10 cellular contexts compared by ENCODE assay signal in genomic region chr12:12482150-12482761, GRCh38.
DNase-seq lines count a peak whose midpoint lies in the region; ATAC-seq and TF ChIP-seq lines count a peak whose summit lies in the region.
"Had no signal": no experiment of that assay in that cellular context is flagged by ENCODE, and none has a peak within 500 bp of the region (broad histone marks: within the 10 kb centered on the region; RNA-seq: fewer than 3 reads in every experiment).

No MANE protein-coding gene starts in this region.

- POLR2A ChIA-PET in CD4-positive, alpha-beta memory T cell (lab: Charles Lee; ENCODE audit: partially characterized antibody) = interaction anchor here (0.6 to 39.3 kb wide), 42 partner anchors 8 to 255 kb away, joined by 3 to 970 read pairs (median 6); partner anchors contain the start of genes BORCS5, CDKN1B, CREBL2 and DUSP16

- H3K27me3 Mint-ChIP-seq in CD4-positive, alpha-beta memory T cell = no peaks in the 10 kb centered on the region
- no peaks in the 10 kb centered on the region for H3K27me3 Mint-ChIP-seq in activated naive CD8-positive, alpha-beta T cell treated with anti-CD3 and anti-CD28 coated beads, Interleukin-2, amount 50 U/mL, for 24 hours
- H3K27me3 Mint-ChIP-seq in mesothelial cell of epicardium (ENCODE audit: low read depth) = no peaks in the 10 kb centered on the region

- peaks cover 38 to 85% (median 57%) of the 10 kb centered on the region in 4 donors for H3K4me1 Mint-ChIP-seq in CD4-positive, alpha-beta memory T cell
- peaks cover 84% of the 10 kb centered on the region for H3K4me1 Mint-ChIP-seq in activated naive CD8-positive, alpha-beta T cell treated with anti-CD3 and anti-CD28 coated beads, Interleukin-2, amount 50 U/mL, for 24 hours
- no peaks in the 10 kb centered on the region for H3K4me1 Mint-ChIP-seq in mesothelial cell of epicardium

- peaks cover 46 to 52% of the 10 kb centered on the region in 2 donors for H3K36me3 Mint-ChIP-seq in CD4-positive, alpha-beta memory T cell
- peaks cover 54% of the 10 kb centered on the region for H3K36me3 Mint-ChIP-seq in activated naive CD8-positive, alpha-beta T cell treated with anti-CD3 and anti-CD28 coated beads, Interleukin-2, amount 50 U/mL, for 24 hours (ENCODE audit: low read depth)
- H3K36me3 Mint-ChIP-seq in mesothelial cell of epicardium = peaks cover 38% of the 10 kb centered on the region

- peak overlapping the region; percentile 27 to 54 for H3K4me3 ChIP-seq in CD4-positive, alpha-beta memory T cell (ENCODE audit: low read length in 2 of 2)
- no peak overlapping the region for H3K4me3 ChIP-seq in neutrophil (ENCODE audit: low read depth in 1 of 2, low read length in 1 of 2)
- H3K4me3 ChIP-seq: SK-N-MC had no signal

- peaks cover 0 to 2% (median 0%) of the 10 kb centered on the region in 8 donors for H3K9me3 Mint-ChIP-seq in CD4-positive, alpha-beta memory T cell
- no peaks in the 10 kb centered on the region for H3K9me3 Mint-ChIP-seq in activated naive CD8-positive, alpha-beta T cell treated with anti-CD3 and anti-CD28 coated beads, Interleukin-2, amount 50 U/mL, for 24 hours
- no peaks in the 10 kb centered on the region for H3K9me3 Mint-ChIP-seq in mesothelial cell of epicardium

- TF ChIP-seq CTCF in neutrophil (IDR thresholded peaks at IDR 0.05) (no peak), mesothelial cell of epicardium (IDR thresholded peaks at IDR 0.05; ENCODE audit: unreplicated experiment) (no peak)

- no peaks in the 10 kb centered on the region for H3K9me3 ChIP-seq in CD4-positive, alpha-beta memory T cell (ENCODE audit: control insufficient read depth in 1 of 2, low read length in 2 of 2)
- no peaks in the 10 kb centered on the region for H3K9me3 ChIP-seq in neutrophil

- H3K27ac ChIP-seq in CD4-positive, alpha-beta memory T cell (ENCODE audit: low read depth, low read length) = peak overlapping the region; percentile 88
- peak overlapping the region; percentile 77 for H3K27ac ChIP-seq in neutrophil
- H3K27ac ChIP-seq: C4-2B, SK-N-MC had no signal

- peaks cover 65% of the 10 kb centered on the region for H3K4me1 ChIP-seq in CD4-positive, alpha-beta memory T cell (ENCODE audit: insufficient read depth, low read length)
- H3K4me1 ChIP-seq in neutrophil (ENCODE audit: control insufficient read depth in 1 of 2, insufficient read depth in 1 of 2, low read depth in 1 of 2, low read length in 1 of 2) = peaks cover 24 to 32% of the 10 kb centered on the region in 2 experiments

- peak overlapping the region; percentile 88 to 100 (median 97) for H3K27ac Mint-ChIP-seq in CD4-positive, alpha-beta memory T cell
- peak overlapping the region; percentile 98 for H3K27ac Mint-ChIP-seq in activated naive CD8-positive, alpha-beta T cell treated with anti-CD3 and anti-CD28 coated beads, Interleukin-2, amount 50 U/mL, for 24 hours
- H3K27ac Mint-ChIP-seq in mesothelial cell of epicardium = no peak overlapping the region

- H3K27me3 ChIP-seq in CD4-positive, alpha-beta memory T cell (ENCODE audit: insufficient read depth, low read length) = no peaks in the 10 kb centered on the region
- no peaks in the 10 kb centered on the region for H3K27me3 ChIP-seq in neutrophil

- DNase-seq in CD4-positive, alpha-beta memory T cell = peak; percentile 78 to 93 (median 89)
- DNase-seq in T follicular helper cell (ENCODE audit: low read depth) (peak; percentile 40), NCI-H1105 (lab: John Stamatoyannopoulos, UW) (no peak), mesothelial cell of epicardium (ENCODE audit: low spot score in 2 of 2, unreplicated experiment in 2 of 2) (no peak), UCSD-AML1 (lab: John Stamatoyannopoulos, UW; ENCODE audit: unreplicated experiment) (no peak)
- DNase-seq in activated naive CD8-positive, alpha-beta T cell treated with anti-CD3 and anti-CD28 coated beads, Interleukin-2, amount 50 U/mL, for 24 hours = no peak

- CTCF ChIA-PET in CD4-positive, alpha-beta memory T cell (lab: Charles Lee; ENCODE audit: partially characterized antibody) = interaction anchor here (0.6 to 5.0 kb wide), 15 partner anchors 11 to 255 kb away, joined by 3 to 41 read pairs (median 4); partner anchors contain the start of gene DUSP16

- intact Hi-C loops in CD4-positive, alpha-beta memory T cell (cut with micrococcal nuclease) = loop anchor here (1.0 to 5.0 kb wide), 10 partner anchors 16 to 245 kb away; partner anchors contain the start of genes CREBL2 and GPR19

- H3K36me3 ChIP-seq in CD4-positive, alpha-beta memory T cell (ENCODE audit: insufficient read depth, low read length) = peaks cover 26% of the 10 kb centered on the region
- peaks cover 40% of the 10 kb centered on the region for H3K36me3 ChIP-seq in neutrophil

- ATAC-seq in activated naive CD8-positive, alpha-beta T cell treated with anti-CD3 and anti-CD28 coated beads, Interleukin-2, amount 50 U/mL, for 24 hours = peak; percentile 33
- ATAC-seq in HG02798 (IDR thresholded peaks at IDR 0.05; ENCODE audit: poor library complexity, unreplicated experiment) = no peak

- H3K4me3 Mint-ChIP-seq in CD4-positive, alpha-beta memory T cell = peak overlapping the region; percentile 68 to 91 (median 84)
- H3K4me3 Mint-ChIP-seq in activated naive CD8-positive, alpha-beta T cell treated with anti-CD3 and anti-CD28 coated beads, Interleukin-2, amount 50 U/mL, for 24 hours = peak overlapping the region; percentile 77
- no peak overlapping the region for H3K4me3 Mint-ChIP-seq in mesothelial cell of epicardium

Comparison
In these comparisons a context has a peak if more than half of its experiments do, and no peak if none do; other contexts are left out.
1. DNase-seq: peak in CD4-positive, alpha-beta memory T cell (5 of 5) and T follicular helper cell (single experiment); none in activated naive CD8-positive, alpha-beta T cell treated with anti-CD3 and anti-CD28 coated beads, Interleukin-2, amount 50 U/mL, for 24 hours (single experiment), NCI-H1105 (single experiment), mesothelial cell of epicardium (0 of 2) and UCSD-AML1 (single experiment).
2. H3K4me3 ChIP-seq: peak in CD4-positive, alpha-beta memory T cell (2 of 2); none in neutrophil (0 of 2).